Comparison of ENCODE assay signal across 9 cellular contexts in the genomic region with DNA sequence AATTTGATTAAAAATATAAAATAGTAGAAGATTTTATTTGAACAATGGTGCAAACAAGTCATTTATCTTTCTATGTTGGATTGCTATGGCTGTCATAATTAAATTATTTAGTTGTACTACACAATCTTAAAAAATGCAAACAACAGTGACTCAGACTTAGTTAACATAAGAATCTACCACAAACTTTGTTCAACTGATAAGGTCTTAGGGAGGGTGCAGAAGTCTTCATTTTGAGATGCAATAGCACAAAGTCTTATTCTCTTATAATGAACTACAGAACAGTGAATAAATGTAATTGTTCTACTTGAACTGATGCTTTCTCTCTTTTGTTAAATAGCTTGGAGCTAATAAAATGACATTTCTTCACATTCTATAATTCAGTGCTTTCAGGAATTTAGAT.
"Had no signal": no experiment of that assay in that cellular context is flagged by ENCODE, and none has a peak within 500 bp of the region (broad histone marks: within the 10 kb centered on the region; RNA-seq: fewer than 3 reads in every experiment).

No MANE protein-coding gene starts in this region.

- H3K4me3 ChIP-seq: cardiac muscle cell, lung, skin epidermis, tibial artery had no signal

- H3K27me3 ChIP-seq: cardiac muscle cell, tibial artery had no signal

- H3K27ac ChIP-seq: cardiac muscle cell, skin epidermis, tibial artery had no signal

- DNase-seq: activated effector memory CD4-positive, alpha-beta T cell treated with Interleukin-2 at 50 U/mL for 16 hours; activated T-cell treated with anti-CD3 and anti-CD28 coated beads, Interleukin-2, amount 50 U/mL, for 1 hour; amygdala; naive B cell; tibial artery had no signal

- H3K9me3 ChIP-seq: tibial artery had no signal

- ATAC-seq: activated CD4-positive, CD25-positive, alpha-beta regulatory T cell treated with anti-CD3 and anti-CD28 coated beads, Interleukin-2, amount 50 U/mL, for 24 hours had no signal

- H3K4me1 ChIP-seq: tibial artery had no signal

- H3K36me3 ChIP-seq: cardiac muscle cell, tibial artery had no signal
